Comparison of ENCODE assay signal across 2 cellular contexts in genomic region chr11:75523189-75523588, GRCh38.
TF ChIP-seq lines count a peak whose summit lies in the region.

No MANE protein-coding gene starts in this region.

TF ChIP-seq in HEK293, 187 proteins besides CTCF, POLR2A, EP300 and RAD21:
- TF ChIP-seq EGR2 (tag by site-specific recombination; IDR thresholded peaks at IDR 0.05; ENCODE audit: low read depth) (peak; percentile 37; the same call in 1 of the 2 replicates), ZFHX2 (tag by site-specific recombination; conservative IDR thresholded peaks at IDR 0.05) (peak; percentile 39), MEIS1 (CRISPR knock-in tag; IDR thresholded peaks at IDR 0.05; ENCODE audit: borderline replicate concordance) (no peak)
TF ChIP-seq in HEK293: peak in this region for 2.

TF ChIP-seq in GM12878, 131 proteins besides CTCF, POLR2A, EP300 and RAD21:
- no peak for TF ChIP-seq MEF2A (IDR thresholded peaks at IDR 0.05; ENCODE audit: insufficient read depth, low read depth, low read length)
- TF ChIP-seq IRF4 (IDR thresholded peaks at IDR 0.05; ENCODE audit: low read depth, low read length) = no peak
- no peak for TF ChIP-seq NRF1 (conservative IDR thresholded peaks at IDR 0.05; ENCODE audit: low read depth, low read length)
- no peak for TF ChIP-seq KDM1A (IDR thresholded peaks at IDR 0.05; ENCODE audit: borderline replicate concordance)
